Comparison of ENCODE assay signal across 13 cellular contexts in genomic region chr6:157688960-157689599, GRCh38.
DNase-seq lines count a peak whose midpoint lies in the region; TF ChIP-seq lines count a peak whose summit lies in the region.
"Had no signal": no experiment of that assay in that cellular context is flagged by ENCODE, and none has a peak within 500 bp of the region (broad histone marks: within the 10 kb centered on the region; RNA-seq: fewer than 3 reads in every experiment).

No MANE protein-coding gene starts in this region.

- H2AFZ ChIP-seq in smooth muscle cell (ENCODE audit: low read depth) = no peak overlapping the region

- peaks cover 7% of the 10 kb centered on the region for H3K4me1 ChIP-seq in cardiac muscle cell (ENCODE audit: low read depth)
- peaks cover 26% of the 10 kb centered on the region for H3K4me1 ChIP-seq in left ventricle myocardium inferior
- no peaks in the 10 kb centered on the region for H3K4me1 ChIP-seq in smooth muscle cell (ENCODE audit: low read depth)

- DNase-seq in cardiac muscle cell (ENCODE audit: low read depth in 1 of 2, low spot score in 1 of 2) (peak in 1 of 2 donors; percentile 51), left ventricle myocardium inferior (no peak), left kidney (ENCODE audit: low read depth, low spot score) (peak; percentile 20), smooth muscle cell (lab: John Stamatoyannopoulos, UW; ENCODE audit: unreplicated experiment) (no peak), caudate nucleus (lab: John Stamatoyannopoulos, UW) (no peak), ecto neural progenitor cell (ENCODE audit: low spot score) (no peak), AML-193 (lab: John Stamatoyannopoulos, UW) (no peak)
- DNase-seq: NCI-H1105, retina had no signal

- peak; percentile 21 for TF ChIP-seq CTCF in cardiac muscle cell (IDR thresholded peaks at IDR 0.05; ENCODE audit: low read depth, low read length)
- TF ChIP-seq CTCF in left ventricle myocardium inferior (IDR thresholded peaks at IDR 0.05; ENCODE audit: borderline replicate concordance) = no peak
- TF ChIP-seq CTCF in WI38 (IDR thresholded peaks at IDR 0.05; ENCODE audit: low read depth, low read length) = peak; percentile 15; the same call in 1 of the 2 replicates
- no peak for TF ChIP-seq CTCF in smooth muscle cell (IDR thresholded peaks at IDR 0.05; ENCODE audit: borderline replicate concordance, insufficient read depth, poor library complexity, severe bottlenecking)

- no peak overlapping the region for H3K4me2 ChIP-seq in smooth muscle cell
- H3K4me2 ChIP-seq: BLaER1 treated with 17β-estradiol and CSF1 and Interleukin-3, amounts not matched to agents 10 nM and 100 nM had no signal

- H3K27ac ChIP-seq in cardiac muscle cell (no peak overlapping the region), left ventricle myocardium inferior (replicated peaks) (no peak overlapping the region), smooth muscle cell (ENCODE audit: low read depth) (no peak overlapping the region), caudate nucleus (ENCODE audit: low read depth, low read length) (no peak overlapping the region)
- H3K27ac ChIP-seq: ascending aorta; BLaER1 treated with 17β-estradiol and CSF1 and Interleukin-3, amounts not matched to agents 10 nM and 100 nM; HL-60 had no signal

- no peaks in the 10 kb centered on the region for H3K79me2 ChIP-seq in smooth muscle cell (ENCODE audit: low read depth)

- H3K9me3 ChIP-seq in cardiac muscle cell (ENCODE audit: low read depth) (no peaks in the 10 kb centered on the region), left ventricle myocardium inferior (replicated peaks) (no peaks in the 10 kb centered on the region), smooth muscle cell (replicated peaks; ENCODE audit: low read depth) (no peaks in the 10 kb centered on the region)
- H3K9me3 ChIP-seq: ascending aorta; BLaER1 treated with 17β-estradiol and CSF1 and Interleukin-3, amounts not matched to agents 10 nM and 100 nM had no signal

- H3F3A ChIP-seq in smooth muscle cell (ENCODE audit: low read depth) = peaks cover 7% of the 10 kb centered on the region

- no peaks in the 10 kb centered on the region for H4K20me1 ChIP-seq in smooth muscle cell (ENCODE audit: low read depth)
- H4K20me1 ChIP-seq: BLaER1 treated with 17β-estradiol and CSF1 and Interleukin-3, amounts not matched to agents 10 nM and 100 nM had no signal

- H3K4me3 ChIP-seq in cardiac muscle cell (no peak overlapping the region), left ventricle myocardium inferior (no peak overlapping the region), WI38 (ENCODE audit: low read depth, low read length) (no peak overlapping the region), smooth muscle cell (no peak overlapping the region)
- H3K4me3 ChIP-seq: ascending aorta; BLaER1 treated with 17β-estradiol and CSF1 and Interleukin-3, amounts not matched to agents 10 nM and 100 nM had no signal

- H3K9ac ChIP-seq in smooth muscle cell (ENCODE audit: low read depth) = no peak overlapping the region
- H3K9ac ChIP-seq: BLaER1 treated with 17β-estradiol and CSF1 and Interleukin-3, amounts not matched to agents 10 nM and 100 nM had no signal

- H3K36me3 ChIP-seq in cardiac muscle cell (no peaks in the 10 kb centered on the region), left ventricle myocardium inferior (no peaks in the 10 kb centered on the region), smooth muscle cell (ENCODE audit: low read depth) (no peaks in the 10 kb centered on the region)
- H3K36me3 ChIP-seq: ascending aorta; BLaER1 treated with 17β-estradiol and CSF1 and Interleukin-3, amounts not matched to agents 10 nM and 100 nM had no signal

- H3K27me3 ChIP-seq in cardiac muscle cell (no peaks in the 10 kb centered on the region), left ventricle myocardium inferior (ENCODE audit: low read depth) (no peaks in the 10 kb centered on the region), smooth muscle cell (ENCODE audit: low read depth) (no peaks in the 10 kb centered on the region)
- H3K27me3 ChIP-seq: ascending aorta; BLaER1 treated with 17β-estradiol and CSF1 and Interleukin-3, amounts not matched to agents 10 nM and 100 nM had no signal

- 80% methylated on average over 17 of the region's 17 CpGs for WGBS in smooth muscle cell (ENCODE audit: low lambda C conversion rate)

- intact Hi-C loops in left ventricle myocardium inferior (cut with micrococcal nuclease) = no loop called here

Comparison
In these comparisons a context has a peak if more than half of its experiments do, and no peak if none do; other contexts are left out.
1. CTCF ChIP-seq: peak in cardiac muscle cell (single experiment) and WI38 (single experiment); none in left ventricle myocardium inferior (single experiment) and smooth muscle cell (single experiment).